3 cellular contexts compared by ENCODE assay signal in genomic region chr7:11069591-11069990, GRCh38.
"Had no signal": no experiment of that assay in that cellular context is flagged by ENCODE, and none has a peak within 500 bp of the region (broad histone marks: within the 10 kb centered on the region; RNA-seq: fewer than 3 reads in every experiment).

No MANE protein-coding gene starts in this region.

- DNase-seq: GDM1, GF-D8 had no signal

- H3K4me3 ChIP-seq: GM12878 had no signal
